17 cellular contexts compared by ENCODE assay signal in genomic region chr7:113013761-113014449, GRCh38.
DNase-seq lines count a peak whose midpoint lies in the region; ATAC-seq, FAIRE-seq and TF ChIP-seq lines count a peak whose summit lies in the region.
"Had no signal": no experiment of that assay in that cellular context is flagged by ENCODE, and none has a peak within 500 bp of the region (broad histone marks: within the 10 kb centered on the region; RNA-seq: fewer than 3 reads in every experiment).

No MANE protein-coding gene starts in this region.

- H3K4me3 ChIP-seq in bronchial epithelial cell (ENCODE audit: low read depth, low read length) (no peak overlapping the region), osteoblast (ENCODE audit: insufficient read depth, low read length) (no peak overlapping the region), gastroesophageal sphincter (no peak overlapping the region)
- H3K4me3 ChIP-seq: Peyer's patch had no signal

- DNase-seq in ELR (ENCODE audit: low read depth) (peak; percentile 23), M059J (ENCODE audit: low read depth) (peak; percentile 29), bronchial epithelial cell (ENCODE audit: low read depth) (peak; percentile 89), osteoblast (ENCODE audit: insufficient read length, low spot score, missing footprints) (no peak), NCI-H1930 (lab: John Stamatoyannopoulos, UW) (no peak), G401 (ENCODE audit: low spot score) (no peak)
- DNase-seq: CD8-positive, alpha-beta T cell; NCI-H1417; NCI-H2081; NCI-H226 had no signal

- FAIRE-seq in bronchial epithelial cell (lab: Jason Lieb, UNC): no peak
- FAIRE-seq: D721Med, H54, HepG2 had no signal

- H3K4me2 ChIP-seq in osteoblast (ENCODE audit: insufficient read depth, low read length): no peak overlapping the region
- H3K4me2 ChIP-seq: KMS-11 had no signal

- no peak for ATAC-seq in HG02884 (IDR thresholded peaks at IDR 0.05; ENCODE audit: unreplicated experiment)
- no peak for ATAC-seq in gastroesophageal sphincter
- ATAC-seq: CD8-positive, alpha-beta T cell; HepG2 had no signal

- H3K36me3 ChIP-seq in bronchial epithelial cell (ENCODE audit: control insufficient read depth, insufficient read depth, low read length): no peaks in the 10 kb centered on the region
- H3K36me3 ChIP-seq in osteoblast (ENCODE audit: insufficient read depth, low read length): no peaks in the 10 kb centered on the region
- no peaks in the 10 kb centered on the region for H3K36me3 ChIP-seq in gastroesophageal sphincter
- H3K36me3 ChIP-seq: Peyer's patch had no signal

- H3K27ac ChIP-seq in osteoblast (ENCODE audit: low read depth, low read length) (peak overlapping the region; percentile 25), gastroesophageal sphincter (no peak overlapping the region)
- H3K27ac ChIP-seq: KMS-11, Peyer's patch had no signal

- in situ Hi-C loops in G401 (cut with HindIII; ENCODE audit: low sequenced_read_pairs): no loop called here

- no peaks in the 10 kb centered on the region for H4K20me1 ChIP-seq in osteoblast (ENCODE audit: insufficient read depth, low read length)

- TF ChIP-seq POLR2A in gastroesophageal sphincter (IDR thresholded peaks at IDR 0.05): no peak

- peak overlapping the region; percentile 31 for H2AFZ ChIP-seq in osteoblast (ENCODE audit: low read length)

- no peak for TF ChIP-seq EP300 in gastroesophageal sphincter (IDR thresholded peaks at IDR 0.05)

- no peaks in the 10 kb centered on the region for H3K27me3 ChIP-seq in bronchial epithelial cell (ENCODE audit: control insufficient read depth, insufficient read depth, low read length)
- no peaks in the 10 kb centered on the region for H3K27me3 ChIP-seq in osteoblast (ENCODE audit: insufficient read depth, low read length)
- no peaks in the 10 kb centered on the region for H3K27me3 ChIP-seq in gastroesophageal sphincter
- H3K27me3 ChIP-seq: Peyer's patch had no signal

- no peaks in the 10 kb centered on the region for H3K4me1 ChIP-seq in osteoblast (ENCODE audit: insufficient read depth, low read length)
- H3K4me1 ChIP-seq in gastroesophageal sphincter: no peaks in the 10 kb centered on the region
- H3K4me1 ChIP-seq: Peyer's patch had no signal

- TF ChIP-seq CTCF in bronchial epithelial cell (IDR thresholded peaks at IDR 0.05; ENCODE audit: insufficient read depth, low read length, severe bottlenecking): no peak
- no peak for TF ChIP-seq CTCF in osteoblast (IDR thresholded peaks at IDR 0.05; ENCODE audit: extremely low read depth, low read depth, low read length)
- TF ChIP-seq CTCF in gastroesophageal sphincter (IDR thresholded peaks at IDR 0.05): no peak

- no peaks in the 10 kb centered on the region for H3K79me2 ChIP-seq in osteoblast (ENCODE audit: insufficient read depth, low read length)

- H3K9me3 ChIP-seq in osteoblast (ENCODE audit: low read depth, low read length): no peaks in the 10 kb centered on the region
- no peaks in the 10 kb centered on the region for H3K9me3 ChIP-seq in gastroesophageal sphincter
- H3K9me3 ChIP-seq: Peyer's patch had no signal

Comparison
In these comparisons a context has a peak if more than half of its experiments do, and no peak if none do; other contexts are left out.
1. DNase-seq: peak in ELR (single experiment), M059J (single experiment) and bronchial epithelial cell (single experiment); none in osteoblast (single experiment), NCI-H1930 (0 of 2) and G401 (single experiment).